Comparison of ENCODE assay signal across 33 cellular contexts in the genomic region with DNA sequence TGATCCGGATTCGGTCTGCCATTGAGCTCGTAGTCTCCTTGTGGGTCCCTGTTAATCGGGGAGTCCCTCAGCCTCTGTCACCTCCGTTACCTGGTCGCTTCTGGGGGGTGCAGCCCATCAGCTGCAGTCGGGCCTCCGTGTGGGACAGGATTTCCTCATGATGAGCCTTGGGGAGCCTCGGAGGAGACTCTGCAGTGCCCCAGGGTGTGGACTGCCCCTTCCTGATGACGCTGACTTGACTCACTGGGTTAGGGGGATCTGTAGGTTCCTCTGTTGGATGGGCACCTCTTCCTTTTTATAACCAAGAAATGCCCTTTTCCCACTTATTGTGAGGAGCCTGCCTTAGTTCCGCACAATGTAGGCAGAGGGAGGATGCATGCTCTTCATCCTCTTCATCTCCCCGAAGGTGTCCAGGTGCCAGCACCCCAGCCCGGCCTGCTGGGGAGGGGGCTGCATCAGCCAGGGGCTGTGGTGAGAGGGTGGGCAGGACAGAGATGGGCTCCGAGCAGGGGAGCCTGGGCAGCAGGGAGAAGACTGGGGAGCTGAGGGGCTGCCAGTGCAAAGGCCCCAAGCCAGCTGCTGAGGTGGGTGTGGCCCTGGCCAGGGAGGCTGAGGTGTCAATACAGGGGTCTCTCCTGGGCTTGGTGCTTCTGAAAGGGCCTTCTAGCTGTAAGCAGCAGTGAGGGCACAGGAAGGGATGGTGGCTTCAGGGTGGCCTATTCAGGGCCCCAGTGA. TPM values are rescaled to one million over a fixed set of nuclear protein-coding genes. Genes with fewer than 3 reads are reported as not detected.
"Had no signal": no experiment of that assay in that cellular context is flagged by ENCODE, and none has a peak within 500 bp of the region (broad histone marks: within the 10 kb centered on the region; RNA-seq: fewer than 3 reads in every experiment).

No MANE protein-coding gene starts in this region.

- H3K4me3 ChIP-seq: ascending aorta, coronary artery, esophagus squamous epithelium, gastroesophageal sphincter, lower lobe of right lung, transverse colon, uterus had no signal

- H3K4me1 Mint-ChIP-seq: activated CD4-positive, alpha-beta T cell treated with anti-CD3 and anti-CD28 coated beads, Interleukin-2, amount 10 ng/mL, durations not matched to agents 7 days and 5 days; activated CD8-positive, alpha-beta memory T cell treated with anti-CD3 and anti-CD28 coated beads, Interleukin-2, amount 10 ng/mL, durations not matched to agents 7 days and 5 days; activated naive CD4-positive, alpha-beta T cell treated with anti-CD3 and anti-CD28 coated beads, Interleukin-2, amount 50 U/mL, for 24 hours; stimulated activated effector memory CD8-positive, alpha-beta T cell treated with anti-CD3 and anti-CD28 coated beads, Interleukin-12 subunit alpha, Interleukin-12 subunit beta, amount 100 ng/mL, for 72 hours; stimulated activated naive CD8-positive, alpha-beta T cell treated with anti-CD3 and anti-CD28 coated beads, Interleukin-15, amount 100 ng/mL, for 72 hours had no signal

- ATAC-seq: activated CD8-positive, alpha-beta memory T cell treated with anti-CD3 and anti-CD28 coated beads, Interleukin-2, amount 10 ng/mL, durations not matched to agents 7 days and 5 days; activated CD8-positive, alpha-beta T cell treated with anti-CD3 and anti-CD28 coated beads for 36 hours; gastroesophageal sphincter; sciatic nerve; stimulated activated effector memory CD8-positive, alpha-beta T cell treated with anti-CD3 and anti-CD28 coated beads, Interleukin-12 subunit alpha, Interleukin-12 subunit beta, amount 100 ng/mL, for 72 hours; stimulated activated naive CD8-positive, alpha-beta T cell treated with anti-CD3 and anti-CD28 coated beads, Interleukin-15, amount 100 ng/mL, for 72 hours had no signal

- H3K9me3 Mint-ChIP-seq: activated CD4-positive, alpha-beta T cell treated with anti-CD3 and anti-CD28 coated beads, Interleukin-2, amount 10 ng/mL, durations not matched to agents 7 days and 5 days; activated CD8-positive, alpha-beta T cell treated with anti-CD3 and anti-CD28 coated beads for 36 hours; activated naive CD4-positive, alpha-beta T cell treated with anti-CD3 and anti-CD28 coated beads, Interleukin-2, amount 50 U/mL, for 24 hours; stimulated activated effector memory CD8-positive, alpha-beta T cell treated with anti-CD3 and anti-CD28 coated beads, Interleukin-12 subunit alpha, Interleukin-12 subunit beta, amount 100 ng/mL, for 72 hours; stimulated activated naive CD8-positive, alpha-beta T cell treated with anti-CD3 and anti-CD28 coated beads, Interleukin-15, amount 100 ng/mL, for 72 hours had no signal

- H3K4me1 ChIP-seq: ascending aorta, gastroesophageal sphincter, lower lobe of right lung, uterus had no signal

- H3K27ac ChIP-seq: ascending aorta, brain microvascular endothelial cell, coronary artery, esophagus squamous epithelium, gastroesophageal sphincter, lower lobe of right lung, transverse colon, uterus, WERI-Rb-1 had no signal

- DNase-seq: activated CD4-positive, alpha-beta T cell treated with anti-CD3 and anti-CD28 coated beads, Interleukin-2, amount 10 ng/mL, durations not matched to agents 7 days and 5 days; activated CD4-positive, CD25-positive, alpha-beta regulatory T cell treated with anti-CD3 and anti-CD28 coated beads, Interleukin-2, amount 50 U/mL, for 72 hours; activated CD8-positive, alpha-beta memory T cell treated with anti-CD3 and anti-CD28 coated beads, Interleukin-2, amount 10 ng/mL, durations not matched to agents 7 days and 5 days; activated CD8-positive, alpha-beta T cell treated with anti-CD3 and anti-CD28 coated beads for 36 hours; activated effector memory CD4-positive, alpha-beta T cell treated with anti-CD3 and anti-CD28 coated beads, Interleukin-2, amount 50 U/mL, for 16 hours; activated T-cell treated with anti-CD3 and anti-CD28 coated beads for 4 hours; brain microvascular endothelial cell; central memory CD4-positive, alpha-beta T cell; esophagus squamous epithelium; head of caudate nucleus; hypothalamus; lower lobe of right lung; naive B cell; occipital lobe; small intestine; stimulated activated CD4-positive, alpha-beta T cell treated with anti-CD3 and anti-CD28 coated beads, Interleukin-2, amount 100 ng/mL, for 24 hours; stimulated activated naive CD8-positive, alpha-beta T cell treated with anti-CD3 and anti-CD28 coated beads, Interleukin-15, amount 100 ng/mL, for 72 hours; T-helper 2 cell; transverse colon; uterus; WERI-Rb-1 had no signal

- H3K4me3 Mint-ChIP-seq: activated CD4-positive, alpha-beta T cell treated with anti-CD3 and anti-CD28 coated beads, Interleukin-2, amount 10 ng/mL, durations not matched to agents 7 days and 5 days; activated CD8-positive, alpha-beta memory T cell treated with anti-CD3 and anti-CD28 coated beads, Interleukin-2, amount 10 ng/mL, durations not matched to agents 7 days and 5 days; activated CD8-positive, alpha-beta T cell treated with anti-CD3 and anti-CD28 coated beads for 36 hours; activated naive CD4-positive, alpha-beta T cell treated with anti-CD3 and anti-CD28 coated beads, Interleukin-2, amount 50 U/mL, for 24 hours; naive B cell; stimulated activated effector memory CD8-positive, alpha-beta T cell treated with anti-CD3 and anti-CD28 coated beads, Interleukin-12 subunit alpha, Interleukin-12 subunit beta, amount 100 ng/mL, for 72 hours; stimulated activated naive CD8-positive, alpha-beta T cell treated with anti-CD3 and anti-CD28 coated beads, Interleukin-15, amount 100 ng/mL, for 72 hours had no signal

- H3K36me3 Mint-ChIP-seq: activated CD8-positive, alpha-beta memory T cell treated with anti-CD3 and anti-CD28 coated beads, Interleukin-2, amount 10 ng/mL, durations not matched to agents 7 days and 5 days; activated naive CD4-positive, alpha-beta T cell treated with anti-CD3 and anti-CD28 coated beads, Interleukin-2, amount 50 U/mL, for 24 hours; naive B cell; stimulated activated effector memory CD8-positive, alpha-beta T cell treated with anti-CD3 and anti-CD28 coated beads, Interleukin-12 subunit alpha, Interleukin-12 subunit beta, amount 100 ng/mL, for 72 hours had no signal

- H3K36me3 ChIP-seq: ascending aorta, brain microvascular endothelial cell, esophagus squamous epithelium, gastroesophageal sphincter, lower lobe of right lung, transverse colon, uterus, WERI-Rb-1 had no signal

- H3K27me3 Mint-ChIP-seq: activated CD4-positive, alpha-beta T cell treated with anti-CD3 and anti-CD28 coated beads, Interleukin-2, amount 10 ng/mL, durations not matched to agents 7 days and 5 days; activated CD8-positive, alpha-beta memory T cell treated with anti-CD3 and anti-CD28 coated beads, Interleukin-2, amount 10 ng/mL, durations not matched to agents 7 days and 5 days; activated CD8-positive, alpha-beta T cell treated with anti-CD3 and anti-CD28 coated beads for 36 hours; activated naive CD4-positive, alpha-beta T cell treated with anti-CD3 and anti-CD28 coated beads, Interleukin-2, amount 50 U/mL, for 24 hours; stimulated activated naive CD8-positive, alpha-beta T cell treated with anti-CD3 and anti-CD28 coated beads, Interleukin-15, amount 100 ng/mL, for 72 hours had no signal

- H3K27me3 ChIP-seq: ascending aorta, brain microvascular endothelial cell, uterus had no signal

- H3K9me3 ChIP-seq: ascending aorta, esophagus squamous epithelium, gastroesophageal sphincter, lower lobe of right lung, transverse colon, uterus had no signal

- H3K27ac Mint-ChIP-seq: activated CD4-positive, alpha-beta T cell treated with anti-CD3 and anti-CD28 coated beads, Interleukin-2, amount 10 ng/mL, durations not matched to agents 7 days and 5 days; activated CD8-positive, alpha-beta memory T cell treated with anti-CD3 and anti-CD28 coated beads, Interleukin-2, amount 10 ng/mL, durations not matched to agents 7 days and 5 days; activated CD8-positive, alpha-beta T cell treated with anti-CD3 and anti-CD28 coated beads for 36 hours; activated naive CD4-positive, alpha-beta T cell treated with anti-CD3 and anti-CD28 coated beads, Interleukin-2, amount 50 U/mL, for 24 hours; naive B cell; stimulated activated effector memory CD8-positive, alpha-beta T cell treated with anti-CD3 and anti-CD28 coated beads, Interleukin-12 subunit alpha, Interleukin-12 subunit beta, amount 100 ng/mL, for 72 hours; stimulated activated naive CD8-positive, alpha-beta T cell treated with anti-CD3 and anti-CD28 coated beads, Interleukin-15, amount 100 ng/mL, for 72 hours had no signal

RNA-seq across cellular contexts. Expression of a gene that starts 13.5 kb away (rescaled TPM):
- total RNA-seq: activated CD4-positive, alpha-beta T cell treated with anti-CD3 and anti-CD28 coated beads, Interleukin-2, amount 10 ng/mL, durations not matched to agents 7 days and 5 days; activated CD8-positive, alpha-beta memory T cell treated with anti-CD3 and anti-CD28 coated beads, Interleukin-2, amount 10 ng/mL, durations not matched to agents 7 days and 5 days; activated CD8-positive, alpha-beta T cell treated with anti-CD3 and anti-CD28 coated beads for 36 hours; ascending aorta; esophagus squamous epithelium; gastroesophageal sphincter; lower lobe of right lung; mesenteric fat pad; mucosa of gallbladder; occipital lobe; posterior vena cava; renal cortical epithelial cell; sciatic nerve; transverse colon; uterus had no signal
- polyA plus RNA-seq: adipose tissue, neural cell, small intestine had no signal

RNA-seq across cellular contexts. Expression of a gene that starts 13.6 kb away (rescaled TPM):
- total RNA-seq: renal cortical epithelial cell, transverse colon had no signal
- polyA plus RNA-seq: neural cell had no signal

RNA-seq across cellular contexts. Expression of a gene that starts 18.2 kb away (rescaled TPM):
- total RNA-seq: activated CD4-positive, alpha-beta T cell treated with anti-CD3 and anti-CD28 coated beads, Interleukin-2, amount 10 ng/mL, durations not matched to agents 7 days and 5 days; ascending aorta; renal cortical epithelial cell had no signal
- polyA plus RNA-seq: neural cell had no signal

RNA-seq across cellular contexts. Expression of a gene that starts 59.0 kb away (rescaled TPM):
- total RNA-seq: activated CD4-positive, alpha-beta T cell treated with anti-CD3 and anti-CD28 coated beads, Interleukin-2, amount 10 ng/mL, durations not matched to agents 7 days and 5 days; ascending aorta; esophagus squamous epithelium; gastroesophageal sphincter; mesenteric fat pad; occipital lobe; posterior vena cava; renal cortical epithelial cell; sciatic nerve had no signal
- polyA plus RNA-seq: neural cell had no signal
